In the genomic region with DNA sequence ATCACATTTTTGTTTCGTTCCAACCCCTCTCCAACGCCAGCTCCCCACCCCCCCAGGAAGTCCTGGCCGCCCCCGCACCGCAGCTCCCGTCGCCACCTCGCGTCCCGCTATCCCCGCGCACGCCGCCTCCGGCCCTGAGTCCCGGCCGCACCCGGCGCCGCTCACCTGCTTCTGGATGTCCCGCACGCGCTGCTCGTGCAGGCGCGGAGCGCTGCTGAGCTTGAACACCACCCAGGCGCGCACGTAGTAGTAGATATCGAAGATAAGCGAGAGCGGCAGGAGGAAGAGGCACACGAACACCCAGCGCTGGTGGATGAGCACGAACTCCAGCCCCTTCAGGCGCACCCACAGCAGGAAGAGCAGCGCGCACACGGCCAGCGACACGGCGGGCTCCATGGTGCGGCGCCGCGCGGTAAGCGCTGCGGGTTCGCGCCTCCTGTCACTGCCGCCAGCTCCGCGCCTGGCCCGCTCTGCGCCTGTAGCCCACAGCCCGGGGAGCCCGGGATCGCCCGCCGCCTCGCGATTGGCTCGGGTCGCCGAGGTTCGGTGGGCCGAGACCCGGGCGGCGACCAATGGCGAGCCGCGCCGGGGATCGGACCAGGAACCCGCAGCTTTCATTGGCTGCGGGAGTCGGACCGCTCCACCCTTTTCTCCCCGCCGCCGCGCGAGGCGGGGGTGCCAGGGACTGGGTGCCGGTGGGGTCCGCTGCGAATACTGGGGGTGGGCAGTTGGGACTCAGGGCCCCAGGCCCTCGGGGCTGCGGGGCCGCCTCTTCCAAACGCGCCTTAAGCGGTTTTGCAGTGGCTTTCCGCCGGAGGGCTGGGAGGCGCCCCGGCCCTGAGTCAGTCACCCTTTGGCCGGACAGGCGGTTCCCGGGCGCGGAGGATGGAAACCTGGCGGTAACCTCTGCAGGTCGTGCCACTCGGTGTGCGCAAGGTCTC, we compare ENCODE assay signal across 1 cellular context.
TF ChIP-seq lines count a peak whose summit lies in the region.

A gene with protein sequence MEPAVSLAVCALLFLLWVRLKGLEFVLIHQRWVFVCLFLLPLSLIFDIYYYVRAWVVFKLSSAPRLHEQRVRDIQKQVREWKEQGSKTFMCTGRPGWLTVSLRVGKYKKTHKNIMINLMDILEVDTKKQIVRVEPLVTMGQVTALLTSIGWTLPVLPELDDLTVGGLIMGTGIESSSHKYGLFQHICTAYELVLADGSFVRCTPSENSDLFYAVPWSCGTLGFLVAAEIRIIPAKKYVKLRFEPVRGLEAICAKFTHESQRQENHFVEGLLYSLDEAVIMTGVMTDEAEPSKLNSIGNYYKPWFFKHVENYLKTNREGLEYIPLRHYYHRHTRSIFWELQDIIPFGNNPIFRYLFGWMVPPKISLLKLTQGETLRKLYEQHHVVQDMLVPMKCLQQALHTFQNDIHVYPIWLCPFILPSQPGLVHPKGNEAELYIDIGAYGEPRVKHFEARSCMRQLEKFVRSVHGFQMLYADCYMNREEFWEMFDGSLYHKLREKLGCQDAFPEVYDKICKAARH (minus strand): TSS at position 472 of the 941 bp plus-strand sequence. CDS start 76 bp downstream, at position 396.

TF ChIP-seq in HepG2, 621 proteins besides CTCF, POLR2A, EP300 and RAD21 (continued from another document and continues in another):
- TF ChIP-seq ZNF782 (CRISPR knock-in tag; IDR thresholded peaks at IDR 0.05; ENCODE audit: borderline replicate concordance) (peak; percentile 82), SOX6 (IDR thresholded peaks at IDR 0.05) (no peak), SOX6 (CRISPR knock-in tag; IDR thresholded peaks at IDR 0.05) (peak; percentile 61), NR3C1 (CRISPR knock-in tag; IDR thresholded peaks at IDR 0.05) (no peak), RFX5 (IDR thresholded peaks at IDR 0.05; ENCODE audit: low read depth, low read length) (0 out of 2 replicates have a peak, but pooled peaks have one; percentile 12), HBP1 (CRISPR knock-in tag; IDR thresholded peaks at IDR 0.05; ENCODE audit: low read depth) (peak; percentile 93), GATA4 (IDR thresholded peaks at IDR 0.05; ENCODE audit: borderline replicate concordance, low read depth) (no peak; the same call in 1 of the 2 replicates), ZNF282 (IDR thresholded peaks at IDR 0.05; ENCODE audit: partially characterized antibody) (no peak), REL (CRISPR knock-in tag; conservative IDR thresholded peaks at IDR 0.05) (no peak), ZNF770 (CRISPR knock-in tag; IDR thresholded peaks at IDR 0.05) (no peak), ZNF816 (CRISPR knock-in tag; IDR thresholded peaks at IDR 0.05; ENCODE audit: borderline replicate concordance) (peak; percentile 96), CHD2 (IDR thresholded peaks at IDR 0.05; ENCODE audit: low read depth, low read length) (0 out of 2 replicates have a peak, but pooled peaks have one; percentile 17), ZNF614 (CRISPR knock-in tag; IDR thresholded peaks at IDR 0.05; ENCODE audit: borderline replicate concordance) (no peak), NBN (conservative IDR thresholded peaks at IDR 0.05) (no peak), ZNF574 (CRISPR knock-in tag; IDR thresholded peaks at IDR 0.05) (peak; percentile 67), ZNF292 (CRISPR knock-in tag; IDR thresholded peaks at IDR 0.05; ENCODE audit: borderline replicate concordance, low read depth) (no peak), ZNF781 (CRISPR knock-in tag; IDR thresholded peaks at IDR 0.05; ENCODE audit: borderline replicate concordance, not compliant biosample characterization) (peak; percentile 7), THRA (CRISPR knock-in tag; IDR thresholded peaks at IDR 0.05; ENCODE audit: borderline replicate concordance) (0 out of 2 replicates have a peak, but pooled peaks have one; percentile 34), EEA1 (CRISPR knock-in tag; IDR thresholded peaks at IDR 0.05; ENCODE audit: borderline replicate concordance) (peak; percentile 83; the same call in 1 of the 2 replicates), ZC3H4 (CRISPR knock-in tag; IDR thresholded peaks at IDR 0.05; ENCODE audit: borderline replicate concordance) (no peak), ZNF746 (CRISPR knock-in tag; IDR thresholded peaks at IDR 0.05) (no peak), SMARCC2 (IDR thresholded peaks at IDR 0.05) (no peak), ZNF577 (CRISPR knock-in tag; IDR thresholded peaks at IDR 0.05; ENCODE audit: borderline replicate concordance, low read depth) (no peak), ZNF703 (CRISPR knock-in tag; IDR thresholded peaks at IDR 0.05; ENCODE audit: borderline replicate concordance) (no peak; the same call in 1 of the 2 replicates), ZNF136 (CRISPR knock-in tag; IDR thresholded peaks at IDR 0.05; ENCODE audit: low read depth) (no peak), RBAK (CRISPR knock-in tag; IDR thresholded peaks at IDR 0.05) (no peak), MED1 (CRISPR knock-in tag; IDR thresholded peaks at IDR 0.05) (peak; percentile 75), ZNF34 (CRISPR knock-in tag; IDR thresholded peaks at IDR 0.05; ENCODE audit: borderline replicate concordance) (no peak), ZNF317 (CRISPR knock-in tag; IDR thresholded peaks at IDR 0.05) (peak; percentile 45; the same call in 1 of the 2 replicates), KLF11 (CRISPR knock-in tag; IDR thresholded peaks at IDR 0.05) (no peak; the same call in 1 of the 2 replicates), ZNF780A (CRISPR knock-in tag; IDR thresholded peaks at IDR 0.05) (no peak), HMG20A (CRISPR knock-in tag; IDR thresholded peaks at IDR 0.05; ENCODE audit: borderline replicate concordance) (no peak), ZMAT3 (CRISPR knock-in tag; conservative IDR thresholded peaks at IDR 0.05) (peak; percentile 66), NFIB (CRISPR knock-in tag; IDR thresholded peaks at IDR 0.05; ENCODE audit: borderline replicate concordance) (no peak; the same call in none of the 2 replicates), ZNF704 (CRISPR knock-in tag; IDR thresholded peaks at IDR 0.05; ENCODE audit: borderline replicate concordance) (peak; percentile 78; the same call in 1 of the 2 replicates), ZBTB4 (CRISPR knock-in tag; IDR thresholded peaks at IDR 0.05; ENCODE audit: borderline replicate concordance) (no peak; the same call in 1 of the 2 replicates)
- TF ChIP-seq, protein P1, sequence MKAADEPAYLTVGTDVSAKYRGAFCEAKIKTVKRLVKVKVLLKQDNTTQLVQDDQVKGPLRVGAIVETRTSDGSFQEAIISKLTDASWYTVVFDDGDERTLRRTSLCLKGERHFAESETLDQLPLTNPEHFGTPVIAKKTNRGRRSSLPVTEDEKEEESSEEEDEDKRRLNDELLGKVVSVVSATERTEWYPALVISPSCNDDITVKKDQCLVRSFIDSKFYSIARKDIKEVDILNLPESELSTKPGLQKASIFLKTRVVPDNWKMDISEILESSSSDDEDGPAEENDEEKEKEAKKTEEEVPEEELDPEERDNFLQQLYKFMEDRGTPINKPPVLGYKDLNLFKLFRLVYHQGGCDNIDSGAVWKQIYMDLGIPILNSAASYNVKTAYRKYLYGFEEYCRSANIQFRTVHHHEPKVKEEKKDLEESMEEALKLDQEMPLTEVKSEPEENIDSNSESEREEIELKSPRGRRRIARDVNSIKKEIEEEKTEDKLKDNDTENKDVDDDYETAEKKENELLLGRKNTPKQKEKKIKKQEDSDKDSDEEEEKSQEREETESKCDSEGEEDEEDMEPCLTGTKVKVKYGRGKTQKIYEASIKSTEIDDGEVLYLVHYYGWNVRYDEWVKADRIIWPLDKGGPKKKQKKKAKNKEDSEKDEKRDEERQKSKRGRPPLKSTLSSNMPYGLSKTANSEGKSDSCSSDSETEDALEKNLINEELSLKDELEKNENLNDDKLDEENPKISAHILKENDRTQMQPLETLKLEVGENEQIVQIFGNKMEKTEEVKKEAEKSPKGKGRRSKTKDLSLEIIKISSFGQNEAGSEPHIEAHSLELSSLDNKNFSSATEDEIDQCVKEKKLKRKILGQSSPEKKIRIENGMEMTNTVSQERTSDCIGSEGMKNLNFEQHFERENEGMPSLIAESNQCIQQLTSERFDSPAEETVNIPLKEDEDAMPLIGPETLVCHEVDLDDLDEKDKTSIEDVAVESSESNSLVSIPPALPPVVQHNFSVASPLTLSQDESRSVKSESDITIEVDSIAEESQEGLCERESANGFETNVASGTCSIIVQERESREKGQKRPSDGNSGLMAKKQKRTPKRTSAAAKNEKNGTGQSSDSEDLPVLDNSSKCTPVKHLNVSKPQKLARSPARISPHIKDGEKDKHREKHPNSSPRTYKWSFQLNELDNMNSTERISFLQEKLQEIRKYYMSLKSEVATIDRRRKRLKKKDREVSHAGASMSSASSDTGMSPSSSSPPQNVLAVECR (CRISPR knock-in tag; IDR thresholded peaks at IDR 0.05; ENCODE audit: borderline replicate concordance): peak; percentile 93
